In the genomic region with DNA sequence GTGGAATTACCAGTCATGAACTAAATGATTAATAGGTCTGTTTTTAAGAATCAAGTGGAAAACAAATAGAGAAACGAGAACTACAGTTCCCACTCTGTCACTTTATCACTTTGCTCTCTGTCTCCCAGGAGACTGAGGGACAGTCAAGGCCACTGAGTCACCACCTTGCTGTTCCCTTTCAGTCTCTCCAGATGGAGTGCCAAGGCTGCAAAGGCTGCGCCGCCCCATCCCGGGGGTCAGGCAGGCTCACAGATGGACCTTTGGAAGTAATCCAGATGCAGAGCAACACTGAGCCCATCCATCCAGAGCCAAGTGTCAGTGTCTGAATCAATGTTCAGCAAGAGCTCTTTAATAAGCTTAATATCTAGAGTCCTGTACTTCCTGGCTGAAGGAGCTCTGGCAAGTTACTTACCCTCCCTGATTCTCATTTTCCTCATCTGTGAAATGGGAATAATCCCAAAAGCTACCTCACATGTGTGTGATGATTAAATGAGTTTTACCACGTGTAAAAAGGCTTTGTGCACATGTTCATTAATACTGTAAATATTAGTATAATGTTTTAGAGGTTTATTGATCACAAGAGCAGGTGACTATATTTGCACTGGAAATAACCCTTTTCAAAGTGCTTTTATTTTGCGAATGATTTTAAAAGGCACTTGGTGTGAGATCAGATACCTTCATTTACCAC, we compare ENCODE assay signal across 14 cellular contexts. TPM values are rescaled to one million over a fixed set of nuclear protein-coding genes. Genes with fewer than 3 reads are reported as not detected.
A peak's percentile ranks its signal among the peaks of the same experiment; 100 is the strongest.
DNase-seq lines count a peak whose midpoint lies in the region; TF ChIP-seq lines count a peak whose summit lies in the region.
"Had no signal": no experiment of that assay in that cellular context is flagged by ENCODE, and none has a peak within 500 bp of the region (broad histone marks: within the 10 kb centered on the region; RNA-seq: fewer than 3 reads in every experiment).

No MANE protein-coding gene starts in this region.

- H3K4me3 ChIP-seq in adrenal gland: no peak overlapping the region
- no peak overlapping the region for H3K4me3 ChIP-seq in right atrium auricular region
- H3K4me3 ChIP-seq: BLaER1, cardiac muscle cell, suprapubic skin had no signal

- H3K27ac Mint-ChIP-seq in osteocyte (ENCODE audit: unreplicated experiment): no peak overlapping the region
- H3K27ac Mint-ChIP-seq: natural killer cell treated with Interleukin-12 subunit alpha and Interleukin-12 subunit beta and Interleukin-15 and Interleukin-18, amount 100 ng/mL, for 72 hours had no signal

- in situ Hi-C loops in ACHN (cut with HindIII; ENCODE audit: low pct_ligation_motif_present, low pct_unique_long_range_greater_than_20kb, low sequenced_read_pairs): loop anchor here (25.0 kb wide), 1 partner anchor 204 kb away; no protein-coding TSS in a partner anchor

- H3K9me3 Mint-ChIP-seq in osteocyte (ENCODE audit: unreplicated experiment): no peaks in the 10 kb centered on the region

- H3K4me1 Mint-ChIP-seq in osteocyte (ENCODE audit: unreplicated experiment): peaks cover 2% of the 10 kb centered on the region

- H3K36me3 Mint-ChIP-seq in osteocyte (ENCODE audit: unreplicated experiment): no peaks in the 10 kb centered on the region
- H3K36me3 Mint-ChIP-seq: natural killer cell treated with Interleukin-12 subunit alpha and Interleukin-12 subunit beta and Interleukin-15 and Interleukin-18, amount 100 ng/mL, for 72 hours had no signal

- intact Hi-C loops in adrenal gland (cut with DNase I): no loop called here
- intact Hi-C loops in posterior cingulate gyrus (cut with DNase I): no loop called here

- H3K27ac ChIP-seq in adrenal gland (peak overlapping the region in 4 of 5 donors; percentile 6 to 81 (median 66)), right atrium auricular region (peak overlapping the region; percentile 22 to 60)
- H3K27ac ChIP-seq: BLaER1, cardiac muscle cell, suprapubic skin had no signal

- H3K27me3 ChIP-seq in adrenal gland (no peaks in the 10 kb centered on the region), right atrium auricular region (no peaks in the 10 kb centered on the region)
- H3K27me3 ChIP-seq: BLaER1, suprapubic skin had no signal

- DNase-seq in AG20443 (ENCODE audit: low spot score): peak; percentile 46
- peak; percentile 73 to 95 (median 93) for DNase-seq in adrenal gland
- peak; percentile 74 for DNase-seq in right atrium auricular region (ENCODE audit: low spot score)
- peak in 8 of 10 donors; percentile 9 to 89 (median 26) for DNase-seq in posterior cingulate gyrus
- DNase-seq in HT-29 (ENCODE audit: low spot score): no peak
- DNase-seq in NCI-H2227 treated with DMSO at 0.1 percent for 48 hours (lab: John Stamatoyannopoulos, UW): no peak
- no peak for DNase-seq in ACHN
- DNase-seq in osteocyte (ENCODE audit: extremely low spot score, unreplicated experiment): no peak
- DNase-seq: activated CD8-positive, alpha-beta memory T cell treated with anti-CD3 and anti-CD28 coated beads, Interleukin-2, amount 50 U/mL, for 48 hours; stimulated activated CD4-positive, alpha-beta T cell treated with anti-CD3 and anti-CD28 coated beads, Interleukin-2, amount 100 ng/mL, for 48 hours had no signal

- 18 to 46% (median 32%) methylated on average over 3 to 6 of the region's 6 CpGs for WGBS in adrenal gland, 4 donors

- H3K4me3 Mint-ChIP-seq in osteocyte (ENCODE audit: unreplicated experiment): no peak overlapping the region
- H3K4me3 Mint-ChIP-seq: natural killer cell treated with Interleukin-12 subunit alpha and Interleukin-12 subunit beta and Interleukin-15 and Interleukin-18, amount 100 ng/mL, for 72 hours had no signal

- TF ChIP-seq CTCF in adrenal gland (IDR thresholded peaks at IDR 0.05) (no peak), right atrium auricular region (IDR thresholded peaks at IDR 0.05) (no peak), osteocyte (IDR thresholded peaks at IDR 0.05) (no peak)

- peaks cover 42% of the 10 kb centered on the region for H3K27me3 Mint-ChIP-seq in osteocyte (ENCODE audit: unreplicated experiment)

- H3K9me3 ChIP-seq in adrenal gland (replicated peaks in 1 of 3): no peaks in the 10 kb centered on the region
- no peaks in the 10 kb centered on the region for H3K9me3 ChIP-seq in right atrium auricular region
- H3K9me3 ChIP-seq: suprapubic skin had no signal

- H3K4me1 ChIP-seq in adrenal gland (replicated peaks in 1 of 2) (peaks cover 6 to 16% of the 10 kb centered on the region in 2 donors), right atrium auricular region (peaks cover 0 to 15% of the 10 kb centered on the region in 2 donors)
- H3K4me1 ChIP-seq: suprapubic skin had no signal

- H3K36me3 ChIP-seq in adrenal gland (replicated peaks in 1 of 2) (no peaks in the 10 kb centered on the region), right atrium auricular region (no peaks in the 10 kb centered on the region)
- H3K36me3 ChIP-seq: BLaER1, cardiac muscle cell, suprapubic skin had no signal

- TF ChIP-seq POLR2A in adrenal gland (IDR thresholded peaks at IDR 0.05): no peak

RNA-seq across cellular contexts. Expression of gene EFEMP1, which starts 43.0 kb away (rescaled TPM):
- 100 to 1,000 TPM in 6 of 8 donors, 10 to 100 TPM in 2; 52.3 to 430 (median 219) TPM for total RNA-seq in adrenal gland
- 100 to 1,000 TPM in 1 of 3 donors, 10 to 100 TPM in 2; 44.8 to 130 (median 63.9) TPM for polyA plus RNA-seq in adrenal gland
- 100 to 1,000 TPM; 246 to 308 TPM for total RNA-seq in right atrium auricular region
- total RNA-seq in HT-29 (2014; rRNA removed; shearing (Covaris generic)): not detected in 2 replicates
- 7.4 and 8.3 TPM in 2 replicates for total RNA-seq in osteocyte
- total RNA-seq: natural killer cell treated with Interleukin-12 subunit alpha and Interleukin-12 subunit beta and Interleukin-15 and Interleukin-18, amount 100 ng/mL, for 72 hours had no signal

Comparison
In these comparisons a context has a peak if more than half of its experiments do, and no peak if none do; other contexts are left out.
1. DNase-seq: peak in AG20443 (single experiment), adrenal gland (7 of 7), right atrium auricular region (single experiment) and posterior cingulate gyrus (8 of 10); none in HT-29 (single experiment), NCI-H2227 treated with DMSO at 0.1 percent for 48 hours (single experiment), ACHN (single experiment) and osteocyte (single experiment).